1 cellular context compared by ENCODE assay signal in genomic region chr1:27342778-27343638, GRCh38.
TF ChIP-seq lines count a peak whose summit lies in the region.

No MANE protein-coding gene starts in this region.

TF ChIP-seq in HepG2, 621 proteins besides CTCF, POLR2A, EP300 and RAD21 (continued from another document and continues in another):
- TF ChIP-seq, protein P1, sequence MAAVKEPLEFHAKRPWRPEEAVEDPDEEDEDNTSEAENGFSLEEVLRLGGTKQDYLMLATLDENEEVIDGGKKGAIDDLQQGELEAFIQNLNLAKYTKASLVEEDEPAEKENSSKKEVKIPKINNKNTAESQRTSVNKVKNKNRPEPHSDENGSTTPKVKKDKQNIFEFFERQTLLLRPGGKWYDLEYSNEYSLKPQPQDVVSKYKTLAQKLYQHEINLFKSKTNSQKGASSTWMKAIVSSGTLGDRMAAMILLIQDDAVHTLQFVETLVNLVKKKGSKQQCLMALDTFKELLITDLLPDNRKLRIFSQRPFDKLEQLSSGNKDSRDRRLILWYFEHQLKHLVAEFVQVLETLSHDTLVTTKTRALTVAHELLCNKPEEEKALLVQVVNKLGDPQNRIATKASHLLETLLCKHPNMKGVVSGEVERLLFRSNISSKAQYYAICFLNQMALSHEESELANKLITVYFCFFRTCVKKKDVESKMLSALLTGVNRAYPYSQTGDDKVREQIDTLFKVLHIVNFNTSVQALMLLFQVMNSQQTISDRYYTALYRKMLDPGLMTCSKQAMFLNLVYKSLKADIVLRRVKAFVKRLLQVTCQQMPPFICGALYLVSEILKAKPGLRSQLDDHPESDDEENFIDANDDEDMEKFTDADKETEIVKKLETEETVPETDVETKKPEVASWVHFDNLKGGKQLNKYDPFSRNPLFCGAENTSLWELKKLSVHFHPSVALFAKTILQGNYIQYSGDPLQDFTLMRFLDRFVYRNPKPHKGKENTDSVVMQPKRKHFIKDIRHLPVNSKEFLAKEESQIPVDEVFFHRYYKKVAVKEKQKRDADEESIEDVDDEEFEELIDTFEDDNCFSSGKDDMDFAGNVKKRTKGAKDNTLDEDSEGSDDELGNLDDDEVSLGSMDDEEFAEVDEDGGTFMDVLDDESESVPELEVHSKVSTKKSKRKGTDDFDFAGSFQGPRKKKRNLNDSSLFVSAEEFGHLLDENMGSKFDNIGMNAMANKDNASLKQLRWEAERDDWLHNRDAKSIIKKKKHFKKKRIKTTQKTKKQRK (IDR thresholded peaks at IDR 0.05; ENCODE audit: low read length) = no peak
- TF ChIP-seq GTF2F1 (IDR thresholded peaks at IDR 0.05; ENCODE audit: low read length) (no peak), MXD3 (CRISPR knock-in tag; IDR thresholded peaks at IDR 0.05) (peak; percentile 55; the same call in 1 of the 2 replicates), SALL1 (CRISPR knock-in tag; IDR thresholded peaks at IDR 0.05) (peak; percentile 17; the same call in 1 of the 2 replicates), ZNF577 (CRISPR knock-in tag; IDR thresholded peaks at IDR 0.05; ENCODE audit: borderline replicate concordance, low read depth) (no peak), ZNF430 (CRISPR knock-in tag; IDR thresholded peaks at IDR 0.05) (peak; percentile 49), ZNF44 (CRISPR knock-in tag; IDR thresholded peaks at IDR 0.05) (0 out of 2 replicates have a peak, but pooled peaks have one; percentile 17), MZF1 (CRISPR knock-in tag; IDR thresholded peaks at IDR 0.05; ENCODE audit: borderline replicate concordance) (no peak), ZNF343 (CRISPR knock-in tag; IDR thresholded peaks at IDR 0.05) (0 out of 2 replicates have a peak, but pooled peaks have one; percentile 11), POGK (CRISPR knock-in tag; conservative IDR thresholded peaks at IDR 0.05) (no peak; the same call in 1 of the 2 replicates), STAT6 (CRISPR knock-in tag; IDR thresholded peaks at IDR 0.05; ENCODE audit: borderline replicate concordance) (no peak), ONECUT2 (CRISPR knock-in tag; IDR thresholded peaks at IDR 0.05) (no peak; the same call in 1 of the 2 replicates), THYN1 (CRISPR knock-in tag; IDR thresholded peaks at IDR 0.05; ENCODE audit: borderline replicate concordance, low read depth) (no peak), FLYWCH1 (CRISPR knock-in tag; IDR thresholded peaks at IDR 0.05) (no peak), RFXANK (CRISPR knock-in tag; IDR thresholded peaks at IDR 0.05) (no peak), ZNF142 (CRISPR knock-in tag; IDR thresholded peaks at IDR 0.05) (no peak), ZZZ3 (CRISPR knock-in tag; IDR thresholded peaks at IDR 0.05; ENCODE audit: borderline replicate concordance) (no peak), ZNF784 (CRISPR knock-in tag; IDR thresholded peaks at IDR 0.05; ENCODE audit: borderline replicate concordance) (peak; percentile 21; the same call in 1 of the 2 replicates), ZNF101 (CRISPR knock-in tag; IDR thresholded peaks at IDR 0.05; ENCODE audit: borderline replicate concordance, low read depth) (no peak), GATAD2A (CRISPR knock-in tag; IDR thresholded peaks at IDR 0.05) (no peak), RXRA (CRISPR knock-in tag; IDR thresholded peaks at IDR 0.05) (no peak), ATF1 (CRISPR knock-in tag; IDR thresholded peaks at IDR 0.05) (no peak), PLRG1 (conservative IDR thresholded peaks at IDR 0.05) (no peak), MAX (IDR thresholded peaks at IDR 0.05) (peak; percentile 50; the same call in 1 of the 2 replicates), SP140L (CRISPR knock-in tag; IDR thresholded peaks at IDR 0.05; ENCODE audit: borderline replicate concordance) (no peak)
- TF ChIP-seq, protein P2, sequence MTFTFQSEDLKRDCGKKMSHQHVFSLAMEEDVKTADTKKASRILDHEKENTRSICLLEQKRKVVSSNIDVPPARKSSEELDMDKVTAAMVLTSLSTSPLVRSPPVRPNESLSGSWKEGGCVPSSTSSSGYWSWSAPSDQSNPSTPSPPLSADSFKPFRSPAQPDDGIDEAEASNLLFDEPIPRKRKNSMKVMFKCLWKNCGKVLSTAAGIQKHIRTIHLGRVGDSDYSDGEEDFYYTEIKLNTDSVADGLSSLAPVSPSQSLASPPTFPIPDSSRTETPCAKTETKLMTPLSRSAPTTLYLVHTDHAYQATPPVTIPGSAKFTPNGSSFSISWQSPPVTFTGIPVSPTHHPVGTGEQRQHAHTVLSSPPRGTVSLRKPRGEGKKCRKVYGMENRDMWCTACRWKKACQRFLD (CRISPR knock-in tag; IDR thresholded peaks at IDR 0.05; ENCODE audit: borderline replicate concordance) = no peak
- TF ChIP-seq, protein P3, sequence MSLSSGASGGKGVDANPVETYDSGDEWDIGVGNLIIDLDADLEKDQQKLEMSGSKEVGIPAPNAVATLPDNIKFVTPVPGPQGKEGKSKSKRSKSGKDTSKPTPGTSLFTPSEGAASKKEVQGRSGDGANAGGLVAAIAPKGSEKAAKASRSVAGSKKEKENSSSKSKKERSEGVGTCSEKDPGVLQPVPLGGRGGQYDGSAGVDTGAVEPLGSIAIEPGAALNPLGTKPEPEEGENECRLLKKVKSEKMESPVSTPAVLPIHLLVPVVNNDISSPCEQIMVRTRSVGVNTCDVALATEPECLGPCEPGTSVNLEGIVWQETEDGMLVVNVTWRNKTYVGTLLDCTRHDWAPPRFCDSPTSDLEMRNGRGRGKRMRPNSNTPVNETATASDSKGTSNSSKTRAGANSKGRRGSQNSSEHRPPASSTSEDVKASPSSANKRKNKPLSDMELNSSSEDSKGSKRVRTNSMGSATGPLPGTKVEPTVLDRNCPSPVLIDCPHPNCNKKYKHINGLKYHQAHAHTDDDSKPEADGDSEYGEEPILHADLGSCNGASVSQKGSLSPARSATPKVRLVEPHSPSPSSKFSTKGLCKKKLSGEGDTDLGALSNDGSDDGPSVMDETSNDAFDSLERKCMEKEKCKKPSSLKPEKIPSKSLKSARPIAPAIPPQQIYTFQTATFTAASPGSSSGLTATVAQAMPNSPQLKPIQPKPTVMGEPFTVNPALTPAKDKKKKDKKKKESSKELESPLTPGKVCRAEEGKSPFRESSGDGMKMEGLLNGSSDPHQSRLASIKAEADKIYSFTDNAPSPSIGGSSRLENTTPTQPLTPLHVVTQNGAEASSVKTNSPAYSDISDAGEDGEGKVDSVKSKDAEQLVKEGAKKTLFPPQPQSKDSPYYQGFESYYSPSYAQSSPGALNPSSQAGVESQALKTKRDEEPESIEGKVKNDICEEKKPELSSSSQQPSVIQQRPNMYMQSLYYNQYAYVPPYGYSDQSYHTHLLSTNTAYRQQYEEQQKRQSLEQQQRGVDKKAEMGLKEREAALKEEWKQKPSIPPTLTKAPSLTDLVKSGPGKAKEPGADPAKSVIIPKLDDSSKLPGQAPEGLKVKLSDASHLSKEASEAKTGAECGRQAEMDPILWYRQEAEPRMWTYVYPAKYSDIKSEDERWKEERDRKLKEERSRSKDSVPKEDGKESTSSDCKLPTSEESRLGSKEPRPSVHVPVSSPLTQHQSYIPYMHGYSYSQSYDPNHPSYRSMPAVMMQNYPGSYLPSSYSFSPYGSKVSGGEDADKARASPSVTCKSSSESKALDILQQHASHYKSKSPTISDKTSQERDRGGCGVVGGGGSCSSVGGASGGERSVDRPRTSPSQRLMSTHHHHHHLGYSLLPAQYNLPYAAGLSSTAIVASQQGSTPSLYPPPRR (CRISPR knock-in tag; IDR thresholded peaks at IDR 0.05; ENCODE audit: borderline replicate concordance) = no peak
- TF ChIP-seq, protein P4, sequence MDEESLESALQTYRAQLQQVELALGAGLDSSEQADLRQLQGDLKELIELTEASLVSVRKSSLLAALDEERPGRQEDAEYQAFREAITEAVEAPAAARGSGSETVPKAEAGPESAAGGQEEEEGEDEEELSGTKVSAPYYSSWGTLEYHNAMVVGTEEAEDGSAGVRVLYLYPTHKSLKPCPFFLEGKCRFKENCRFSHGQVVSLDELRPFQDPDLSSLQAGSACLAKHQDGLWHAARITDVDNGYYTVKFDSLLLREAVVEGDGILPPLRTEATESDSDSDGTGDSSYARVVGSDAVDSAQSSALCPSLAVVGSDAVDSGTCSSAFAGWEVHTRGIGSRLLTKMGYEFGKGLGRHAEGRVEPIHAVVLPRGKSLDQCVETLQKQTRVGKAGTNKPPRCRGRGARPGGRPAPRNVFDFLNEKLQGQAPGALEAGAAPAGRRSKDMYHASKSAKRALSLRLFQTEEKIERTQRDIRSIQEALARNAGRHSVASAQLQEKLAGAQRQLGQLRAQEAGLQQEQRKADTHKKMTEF (CRISPR knock-in tag; IDR thresholded peaks at IDR 0.05) = peak; percentile 48; the same call in 1 of the 2 replicates
- TF ChIP-seq, protein P5, sequence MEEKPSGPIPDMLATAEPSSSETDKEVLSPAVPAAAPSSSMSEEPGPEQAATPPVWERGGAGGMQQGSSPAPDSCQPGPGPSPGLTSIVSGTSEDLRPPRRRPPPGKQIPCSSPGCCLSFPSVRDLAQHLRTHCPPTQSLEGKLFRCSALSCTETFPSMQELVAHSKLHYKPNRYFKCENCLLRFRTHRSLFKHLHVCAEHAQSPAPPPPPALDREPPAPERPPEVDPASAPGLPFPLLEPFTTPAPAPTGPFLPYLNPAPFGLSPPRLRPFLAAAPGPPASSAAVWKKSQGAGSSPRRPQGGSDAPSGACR (CRISPR knock-in tag; IDR thresholded peaks at IDR 0.05) = no peak
